In the genomic region with DNA sequence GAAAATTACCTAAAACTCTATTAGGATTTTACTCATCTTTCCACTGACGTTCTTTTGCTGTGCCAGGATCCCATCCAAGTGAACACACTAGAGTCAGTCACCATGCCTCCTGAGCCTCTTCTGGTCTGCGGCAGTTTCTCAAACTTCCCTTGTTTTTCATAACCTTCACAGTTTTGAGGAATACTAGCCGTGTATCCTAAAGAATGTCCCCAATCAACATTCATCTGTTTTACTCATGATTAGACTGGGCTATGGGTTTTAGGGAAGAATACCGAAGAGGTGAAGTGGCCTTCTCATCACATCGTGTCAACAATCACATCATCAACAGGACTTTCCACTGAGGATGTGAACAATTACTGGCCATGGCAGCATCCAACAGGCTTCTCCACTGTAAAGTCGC, we compare ENCODE assay signal across 23 cellular contexts.
"Had no signal": no experiment of that assay in that cellular context is flagged by ENCODE, and none has a peak within 500 bp of the region (broad histone marks: within the 10 kb centered on the region; RNA-seq: fewer than 3 reads in every experiment).

No MANE protein-coding gene starts in this region.

- FAIRE-seq: endometrium, frontal cortex, keratinocyte had no signal

- H3K9me3 ChIP-seq: lower lobe of right lung, mucosa of descending colon, prostate gland, right atrium auricular region, stomach, thyroid gland had no signal

- DNase-seq: cortex of kidney; effector memory CD8-positive, alpha-beta T cell; left ventricle myocardium superior; lower lobe of right lung; mesenchymal stem cell; mucosa of descending colon; naive thymus-derived CD4-positive, alpha-beta T cell; stimulated activated CD4-positive, alpha-beta T cell treated with anti-CD3 and anti-CD28 coated beads, Interleukin-12 subunit alpha, Interleukin-12 subunit beta, amount 100 ng/mL, for 4 hours; stimulated activated CD4-positive, alpha-beta T cell treated with anti-CD3 and anti-CD28 coated beads, Interleukin-1b, Interleukin-23, amount 100 ng/mL, for 48 hours; stimulated activated CD4-positive, alpha-beta T cell treated with anti-CD3 and anti-CD28 coated beads, Interleukin-4, amount 100 ng/mL, for 1 hour; stimulated activated CD8-positive, alpha-beta memory T cell treated with anti-CD3 and anti-CD28 coated beads, Interleukin-4, amount 100 ng/mL, for 48 hours; stimulated activated naive CD4-positive, alpha-beta T cell treated with Interleukin-2 at 50 U/mL for 16 hours; stomach; thyroid gland had no signal

- H3K4me2 ChIP-seq: neural progenitor cell, smooth muscle cell had no signal

- H2AFZ ChIP-seq: neural progenitor cell, parathyroid adenoma had no signal

- H3K27me3 ChIP-seq: right atrium auricular region, stomach, thyroid gland had no signal

- ATAC-seq: effector memory CD8-positive, alpha-beta T cell; left ventricle myocardium superior; lower lobe of right lung; mucosa of descending colon; naive thymus-derived CD4-positive, alpha-beta T cell; sciatic nerve had no signal

- H3K36me3 ChIP-seq: lower lobe of right lung, neural progenitor cell, prostate gland, right atrium auricular region, stomach, thyroid gland had no signal

- H3K27ac ChIP-seq: lower lobe of right lung, neural progenitor cell, parathyroid adenoma, prostate gland, right atrium auricular region, stomach, thyroid gland had no signal

- H3K79me2 ChIP-seq: parathyroid adenoma had no signal

- H3K4me1 ChIP-seq: lower lobe of right lung, parathyroid adenoma, prostate gland had no signal

- H3K9ac ChIP-seq: neural progenitor cell, parathyroid adenoma had no signal

- H3K4me3 ChIP-seq: lower lobe of right lung, mucosa of descending colon, neural progenitor cell, prostate gland, right atrium auricular region, smooth muscle cell, stomach, thyroid gland had no signal
